In genomic region chr12:62655524-62656160, GRCh38 we compare ENCODE assay signal across 25 cellular contexts.
DNase-seq lines count a peak whose midpoint lies in the region; TF ChIP-seq lines count a peak whose summit lies in the region.
"Had no signal": no experiment of that assay in that cellular context is flagged by ENCODE, and none has a peak within 500 bp of the region (broad histone marks: within the 10 kb centered on the region; RNA-seq: fewer than 3 reads in every experiment).

No MANE protein-coding gene starts in this region.

- no peaks in the 10 kb centered on the region for H3K9me2 ChIP-seq in Loucy (replicated peaks; ENCODE audit: low read depth, low read length)

- no peak overlapping the region for H3K9ac ChIP-seq in Loucy (ENCODE audit: low read depth, low read length, poor library complexity, severe bottlenecking)
- H3K9ac ChIP-seq: BLaER1 treated with 17β-estradiol and CSF1 and Interleukin-3, amounts not matched to agents 10 nM and 100 nM had no signal

- H4K20me1 ChIP-seq in Loucy (ENCODE audit: insufficient read depth, low read length, poor library complexity, severe bottlenecking): no peaks in the 10 kb centered on the region
- H4K20me1 ChIP-seq: BLaER1 treated with 17β-estradiol and CSF1 and Interleukin-3, amounts not matched to agents 10 nM and 100 nM had no signal

- peaks cover 44% of the 10 kb centered on the region for H3K4me1 ChIP-seq in Loucy (ENCODE audit: insufficient read depth, low read length, poor library complexity, severe bottlenecking)
- peaks cover 0 to 6% (median 0%) of the 10 kb centered on the region in 4 donors for H3K4me1 ChIP-seq in tibial artery
- no peaks in the 10 kb centered on the region for H3K4me1 ChIP-seq in ovary (ENCODE audit: insufficient read depth)
- H3K4me1 ChIP-seq: colonic mucosa, SJCRH30 had no signal

- H3K9me3 ChIP-seq in Loucy (ENCODE audit: insufficient read depth, low read depth, low read length) (no peaks in the 10 kb centered on the region), tibial artery (peaks cover 0 to 4% (median 0%) of the 10 kb centered on the region in 3 donors), ovary (no peaks in the 10 kb centered on the region)
- H3K9me3 ChIP-seq: colonic mucosa, SJCRH30 had no signal

- no peaks in the 10 kb centered on the region for H3K27me3 ChIP-seq in Loucy (ENCODE audit: insufficient read depth, low read length, poor library complexity, severe bottlenecking)
- no peaks in the 10 kb centered on the region for H3K27me3 ChIP-seq in tibial artery
- H3K27me3 ChIP-seq in ovary: no peaks in the 10 kb centered on the region
- H3K27me3 ChIP-seq: BLaER1 treated with 17β-estradiol and CSF1 and Interleukin-3, amounts not matched to agents 10 nM and 100 nM; colonic mucosa; SJCRH30 had no signal

- no peaks in the 10 kb centered on the region for H3K79me2 ChIP-seq in Loucy (ENCODE audit: insufficient read depth, low read length)

- H3K4me2 ChIP-seq in Loucy (ENCODE audit: low read depth, low read length, poor library complexity, severe bottlenecking): peak overlapping the region; percentile 65

- no peaks in the 10 kb centered on the region for H3F3A ChIP-seq in Loucy (ENCODE audit: low read depth)

- H3K27ac ChIP-seq in temporal lobe (ENCODE audit: low read depth, low read length): peak overlapping the region; percentile 11
- no peak overlapping the region for H3K27ac ChIP-seq in tibial artery
- no peak overlapping the region for H3K27ac ChIP-seq in ovary
- H3K27ac ChIP-seq: BLaER1 treated with 17β-estradiol and CSF1 and Interleukin-3, amounts not matched to agents 10 nM and 100 nM; colonic mucosa; SJCRH30; VCaP had no signal

- in situ Hi-C loops in GM13977 (cut with MboI; ENCODE audit: low pct_unique_long_range_greater_than_20kb, low sequenced_read_pairs, unreplicated experiment): no loop called here

- H3K36me3 ChIP-seq in Loucy (ENCODE audit: insufficient read depth, low read length): peaks cover under 1% of the 10 kb centered on the region; the same call in 1 of the 2 replicates
- no peaks in the 10 kb centered on the region for H3K36me3 ChIP-seq in tibial artery
- H3K36me3 ChIP-seq in ovary: no peaks in the 10 kb centered on the region
- H3K36me3 ChIP-seq: BLaER1 treated with 17β-estradiol and CSF1 and Interleukin-3, amounts not matched to agents 10 nM and 100 nM; colonic mucosa; SJCRH30 had no signal

- no peak overlapping the region for H3K4me3 ChIP-seq in Loucy (ENCODE audit: low read length, poor library complexity, severe bottlenecking)
- H3K4me3 ChIP-seq in tibial artery: no peak overlapping the region
- H3K4me3 ChIP-seq in ovary: no peak overlapping the region
- H3K4me3 ChIP-seq: BLaER1 treated with 17β-estradiol and CSF1 and Interleukin-3, amounts not matched to agents 10 nM and 100 nM; colonic mucosa; lung; SJCRH30 had no signal

- DNase-seq in ecto neural progenitor cell (ENCODE audit: low spot score): peak; percentile 52
- peak; percentile 81 for DNase-seq in medulla oblongata (ENCODE audit: extremely low spot score)
- DNase-seq in tibial artery: no peak
- no peak for DNase-seq in GM13977 (ENCODE audit: low spot score)
- DNase-seq in ovary: no peak
- DNase-seq: activated CD4-positive, alpha-beta T cell treated with anti-CD3 and anti-CD28 coated beads for 48 hours; activated CD8-positive, alpha-beta memory T cell treated with anti-CD3 and anti-CD28 coated beads for 24 hours; activated T-cell treated with anti-CD3 and anti-CD28 coated beads for 4 hours; colonic mucosa; effector memory CD8-positive, alpha-beta T cell; foreskin fibroblast; MV-4-11; NCI-H1436; NCI-H2081 treated with DMSO at 0.1 percent for 48 hours; NCI-H226; NCI-H748 treated with DMSO at 0.1 percent for 48 hours; SJCRH30; stimulated activated CD8-positive, alpha-beta memory T cell treated with anti-CD3 and anti-CD28 coated beads, Interleukin-4, amount 100 ng/mL, for 48 hours; SW 1271; T1000 had no signal

- intact Hi-C loops in tibial artery (cut with DNase I; ENCODE audit: low total_unique reads): no loop called here
- intact Hi-C loops in ovary (cut with DNase I): no loop called here

- TF ChIP-seq POLR2A in ovary (IDR thresholded peaks at IDR 0.05): no peak

- no peak overlapping the region for H2AFZ ChIP-seq in Loucy (ENCODE audit: low read length)

- 55 to 67% (median 64%) methylated on average over 8 of the region's 8 CpGs for WGBS in ovary, 3 donors

- TF ChIP-seq EP300 in ovary (IDR thresholded peaks at IDR 0.05): no peak

- TF ChIP-seq CTCF in Loucy (conservative IDR thresholded peaks at IDR 0.05; ENCODE audit: low read length) (no peak), tibial artery (IDR thresholded peaks at IDR 0.05) (no peak), GM13977 (IDR thresholded peaks at IDR 0.05; ENCODE audit: extremely low read depth, insufficient read depth, missing control alignments) (no peak), ovary (IDR thresholded peaks at IDR 0.05) (no peak)

Comparison
In these comparisons a context has a peak if more than half of its experiments do, and no peak if none do; other contexts are left out.
1. DNase-seq: peak in ecto neural progenitor cell (single experiment) and medulla oblongata (single experiment); none in tibial artery (0 of 2), GM13977 (single experiment) and ovary (0 of 5).